In genomic region chr4:10114147-10114546, GRCh38 we compare ENCODE assay signal across 10 cellular contexts. TPM values are rescaled to one million over a fixed set of nuclear protein-coding genes. Genes with fewer than 3 reads are reported as not detected.
DNase-seq lines count a peak whose midpoint lies in the region; ATAC-seq, FAIRE-seq and TF ChIP-seq lines count a peak whose summit lies in the region.
"Had no signal": no experiment of that assay in that cellular context is flagged by ENCODE, and none has a peak within 500 bp of the region (broad histone marks: within the 10 kb centered on the region; RNA-seq: fewer than 3 reads in every experiment).

No MANE protein-coding gene starts in this region.

- no peaks in the 10 kb centered on the region for H3K9me1 ChIP-seq in endothelial cell of umbilical vein (replicated peaks; ENCODE audit: control insufficient read depth, extremely low read depth, insufficient read depth, low read length)

- H4K20me1 ChIP-seq in endothelial cell of umbilical vein (replicated peaks; ENCODE audit: control insufficient read depth, extremely low read depth, insufficient read depth, low read length) = peaks cover 2% of the 10 kb centered on the region

- H3K4me3 ChIP-seq in endothelial cell of umbilical vein (replicated peaks in 1 of 3; ENCODE audit: insufficient read depth in 1 of 3, low read depth in 1 of 3, low read length in 3 of 3) (peak overlapping the region in 1 of 3 experiments; percentile 60), rectal smooth muscle tissue (ENCODE audit: low read length) (peak overlapping the region; percentile 16)

- H3K27me3 Mint-ChIP-seq in Calu3 (ENCODE audit: unreplicated experiment) (no peaks in the 10 kb centered on the region), T-cell (no peaks in the 10 kb centered on the region)

- H3K79me2 ChIP-seq in endothelial cell of umbilical vein (ENCODE audit: control insufficient read depth, insufficient read depth, low read length) = peaks cover 72% of the 10 kb centered on the region

- H3K27me3 ChIP-seq in endothelial cell of umbilical vein (ENCODE audit: control insufficient read depth in 2 of 2, insufficient read depth in 2 of 2, low read length in 2 of 2) = no peaks in the 10 kb centered on the region
- H3K27me3 ChIP-seq in rectal smooth muscle tissue (ENCODE audit: control insufficient read depth, insufficient read depth, low read length) = no peaks in the 10 kb centered on the region
- H3K27me3 ChIP-seq: foreskin keratinocyte had no signal

- H3K4me1 ChIP-seq in endothelial cell of umbilical vein (ENCODE audit: control insufficient read depth, extremely low read depth, insufficient read depth, low read length) (peaks cover 46% of the 10 kb centered on the region), rectal smooth muscle tissue (ENCODE audit: control insufficient read depth, insufficient read depth, low read length) (peaks cover 76% of the 10 kb centered on the region)

- dilution Hi-C loops in endothelial cell of umbilical vein (cut with MboI; ENCODE audit: extremely low pct_ligation_motif_present, low sequenced_read_pairs) = no loop called here

- POLR2A ChIA-PET in T-cell (lab: Charles Lee) (no interaction called here), endothelial cell of umbilical vein (lab: Charles Lee) (interaction anchor here (1.3 to 2.8 kb wide), 4 partner anchors 9 to 59 kb away, joined by 4 to 8 read pairs (median 4); no protein-coding TSS in a partner anchor)

- no peak overlapping the region for H3K27ac ChIP-seq in endothelial cell of umbilical vein (ENCODE audit: insufficient read depth, low read depth, low read length)
- H3K27ac ChIP-seq in rectal smooth muscle tissue (ENCODE audit: low read depth, low read length) = no peak overlapping the region
- H3K27ac ChIP-seq: foreskin keratinocyte, KMS-11 had no signal

- BruUV-seq in Calu3 (replicated peaks; lab: Mats Ljungman, UMichigan) (no TSS peak), endothelial cell of umbilical vein (replicated peaks; lab: Mats Ljungman, UMichigan) (no TSS peak)

- H3K9me3 Mint-ChIP-seq in Calu3 (ENCODE audit: low read depth, unreplicated experiment) (no peaks in the 10 kb centered on the region), T-cell (no peaks in the 10 kb centered on the region)

- H3K27ac Mint-ChIP-seq in Calu3 (ENCODE audit: unreplicated experiment) (peak overlapping the region; percentile 25), T-cell (peak overlapping the region; percentile 69 to 89)

- CTCF ChIA-PET in Calu3 (lab: Charles Lee) (no interaction called here), T-cell (lab: Charles Lee) (interaction anchor here (0.6 to 1.0 kb wide), 2 partner anchors 12 to 16 kb away, joined by 3 to 7 read pairs; no protein-coding TSS in a partner anchor), endothelial cell of umbilical vein (lab: Charles Lee) (interaction anchor here (1.4 to 1.9 kb wide), 5 partner anchors 9 to 44 kb away, joined by 3 to 9 read pairs (median 5); no protein-coding TSS in a partner anchor)

- peaks cover 66% of the 10 kb centered on the region for H3K36me3 Mint-ChIP-seq in Calu3 (ENCODE audit: insufficient read depth, unreplicated experiment)
- H3K36me3 Mint-ChIP-seq in T-cell = peaks cover 43% of the 10 kb centered on the region

- H3K36me3 ChIP-seq in endothelial cell of umbilical vein (ENCODE audit: control insufficient read depth in 2 of 2, extremely low read depth in 1 of 2, insufficient read depth in 2 of 2, low read length in 2 of 2) (peaks cover 30 to 34% of the 10 kb centered on the region in 2 experiments), rectal smooth muscle tissue (ENCODE audit: control insufficient read depth, insufficient read depth, low read length) (peaks cover 49% of the 10 kb centered on the region)

- no peak overlapping the region for H2AFZ ChIP-seq in endothelial cell of umbilical vein (ENCODE audit: low read depth, low read length)

- FAIRE-seq in endothelial cell of umbilical vein (lab: Jason Lieb, UNC) = no peak
- FAIRE-seq: small intestine had no signal

- ATAC-seq in T-cell (replicated peaks in 1 of 4) = no peak
- ATAC-seq in GM19463 (IDR thresholded peaks at IDR 0.05; ENCODE audit: unreplicated experiment) = no peak
- ATAC-seq in GM18907 (IDR thresholded peaks at IDR 0.05; ENCODE audit: unreplicated experiment) = no peak
- ATAC-seq: foreskin keratinocyte had no signal

- TF ChIP-seq CTCF in Calu3 (IDR thresholded peaks at IDR 0.05; ENCODE audit: unreplicated experiment) (no peak), endothelial cell of umbilical vein (IDR thresholded peaks at IDR 0.05; ENCODE audit: extremely low read depth in 1 of 2, insufficient read depth in 1 of 2, low read depth in 1 of 2, low read length in 2 of 2) (no peak)

- TF ChIP-seq POLR2A in endothelial cell of umbilical vein (IDR thresholded peaks at IDR 0.05; ENCODE audit: low read depth, low read length) = no peak

- intact Hi-C loops in Calu3 (cut with micrococcal nuclease; ENCODE audit: unreplicated experiment) (no loop called here), endothelial cell of umbilical vein (cut with micrococcal nuclease) (loop anchor here (10.0 kb wide), 1 partner anchor 1631 kb away; no protein-coding TSS in a partner anchor)

- peak overlapping the region; percentile 66 for H3K4me2 ChIP-seq in endothelial cell of umbilical vein (ENCODE audit: insufficient read depth, low read length)

- DNase-seq in Calu3 (no peak), T-cell (no peak), endothelial cell of umbilical vein (ENCODE audit: low read depth, low spot score) (no peak), amniotic stem cell (lab: John Stamatoyannopoulos, UW) (no peak)
- DNase-seq: foreskin keratinocyte, small intestine had no signal

- H3K4me3 Mint-ChIP-seq in Calu3 (ENCODE audit: low read depth, unreplicated experiment) (peak overlapping the region; percentile 19), T-cell (peak overlapping the region; percentile 87 to 97 (median 90))

- H3K4me1 Mint-ChIP-seq in Calu3 (ENCODE audit: low read depth, unreplicated experiment) (peaks cover 25% of the 10 kb centered on the region), T-cell (peaks cover 86 to 91% (median 91%) of the 10 kb centered on the region in 3 donors)

- H3K9ac ChIP-seq in endothelial cell of umbilical vein (replicated peaks; ENCODE audit: extremely low read depth, insufficient read depth, low read length) = no peak overlapping the region
- H3K9ac ChIP-seq in rectal smooth muscle tissue (ENCODE audit: low read length) = no peak overlapping the region
- H3K9ac ChIP-seq: KMS-11 had no signal

- H3K9me3 ChIP-seq in endothelial cell of umbilical vein (replicated peaks; ENCODE audit: control insufficient read depth, insufficient read depth, low read length) = no peaks in the 10 kb centered on the region

TF ChIP-seq in endothelial cell of umbilical vein, 7 proteins besides CTCF, POLR2A, EP300 and RAD21:
- TF ChIP-seq FOS (IDR thresholded peaks at IDR 0.05; ENCODE audit: borderline replicate concordance, insufficient read depth, low read length) = no peak
- no peak for TF ChIP-seq MAX (IDR thresholded peaks at IDR 0.05; ENCODE audit: insufficient read depth, insufficient read length)
- no peak for TF ChIP-seq MYC (IDR thresholded peaks at IDR 0.05; ENCODE audit: low read depth, low read length)
- no peak for TF ChIP-seq EZH2 (IDR thresholded peaks at IDR 0.05; ENCODE audit: borderline replicate concordance, low read depth, low read length, severe bottlenecking)
- TF ChIP-seq POLR2AphosphoS5 (IDR thresholded peaks at IDR 0.05; ENCODE audit: insufficient read depth, low read depth, low read length) = no peak
- no peak for TF ChIP-seq JUN (IDR thresholded peaks at IDR 0.05; ENCODE audit: borderline replicate concordance, insufficient read depth, insufficient read length, low read depth)
- TF ChIP-seq GATA2 (IDR thresholded peaks at IDR 0.05; ENCODE audit: insufficient read depth, insufficient read length, low read depth, low read length) = no peak

RNA-seq across cellular contexts. Expression of gene WDR1, which starts 2.5 kb away (rescaled TPM):
- total RNA-seq in Calu3 (2022) = 188 and 199 TPM in 2 replicates
- total RNA-seq in T-cell = 100 to 1,000 TPM; 268 to 308 (median 304) TPM
- total RNA-seq in endothelial cell of umbilical vein = 547 and 590 TPM in 2 replicates
- polyA plus RNA-seq in endothelial cell of umbilical vein = 660 and 666 TPM in 2 replicates
- polyA plus RNA-seq in endothelial cell of umbilical vein (2011; cell fraction: cytosol; rRNA removed) = 591 and 614 TPM in 2 replicates
- polyA plus RNA-seq in endothelial cell of umbilical vein (2011; cell fraction: nucleus; rRNA removed) = 508 and 517 TPM in 2 replicates
- 427 and 456 TPM in 2 replicates for polyA plus RNA-seq in endothelial cell of umbilical vein (2012)
- polyA minus RNA-seq in endothelial cell of umbilical vein = 633 and 649 TPM in 2 replicates
- polyA minus RNA-seq in endothelial cell of umbilical vein (2011; cell fraction: cytosol; rRNA and poly(A)+ RNA removed) = 55.7 TPM
- polyA minus RNA-seq in endothelial cell of umbilical vein (2011; cell fraction: nucleus; rRNA and poly(A)+ RNA removed) = 186 and 244 TPM in 2 replicates
